Comparison of ENCODE assay signal across 8 cellular contexts in genomic region chr10:125084191-125085186, GRCh38.
DNase-seq lines count a peak whose midpoint lies in the region; ATAC-seq and TF ChIP-seq lines count a peak whose summit lies in the region.

No MANE protein-coding gene starts in this region.

- H3K4me3 Mint-ChIP-seq in activated CD8-positive, alpha-beta memory T cell treated with anti-CD3 and anti-CD28 coated beads, Interleukin-2, amount 10 ng/mL, durations not matched to agents 7 days and 5 days: no peak overlapping the region

- no peak for ATAC-seq in GM18498 (IDR thresholded peaks at IDR 0.05; ENCODE audit: unreplicated experiment)
- ATAC-seq in activated CD8-positive, alpha-beta memory T cell treated with anti-CD3 and anti-CD28 coated beads, Interleukin-2, amount 10 ng/mL, durations not matched to agents 7 days and 5 days: no peak

- TF ChIP-seq CTCF in liver (IDR thresholded peaks at IDR 0.05; ENCODE audit: low read depth, low read length, missing input control): no peak

- H3K27ac Mint-ChIP-seq in activated CD8-positive, alpha-beta memory T cell treated with anti-CD3 and anti-CD28 coated beads, Interleukin-2, amount 10 ng/mL, durations not matched to agents 7 days and 5 days: no peak overlapping the region

- no peaks in the 10 kb centered on the region for H3K9me3 Mint-ChIP-seq in activated CD8-positive, alpha-beta memory T cell treated with anti-CD3 and anti-CD28 coated beads, Interleukin-2, amount 10 ng/mL, durations not matched to agents 7 days and 5 days (ENCODE audit: low read depth)

- no peaks in the 10 kb centered on the region for H3K27me3 ChIP-seq in MG63
- H3K27me3 ChIP-seq in liver (ENCODE audit: control insufficient read depth in 4 of 4, insufficient read depth in 4 of 4, low read length in 3 of 4): no peaks in the 10 kb centered on the region

- H3K27me3 Mint-ChIP-seq in activated CD8-positive, alpha-beta memory T cell treated with anti-CD3 and anti-CD28 coated beads, Interleukin-2, amount 10 ng/mL, durations not matched to agents 7 days and 5 days: peaks cover 3% of the 10 kb centered on the region

- CTCF ChIA-PET in activated CD8-positive, alpha-beta memory T cell treated with anti-CD3 and anti-CD28 coated beads, Interleukin-2, amount 10 ng/mL, durations not matched to agents 7 days and 5 days (lab: Charles Lee): interaction anchor here (1.1 to 1.2 kb wide), 2 partner anchors 37 to 91 kb away, joined by 3 read pairs; no protein-coding TSS in a partner anchor

- H3K36me3 Mint-ChIP-seq in activated CD8-positive, alpha-beta memory T cell treated with anti-CD3 and anti-CD28 coated beads, Interleukin-2, amount 10 ng/mL, durations not matched to agents 7 days and 5 days: no peaks in the 10 kb centered on the region

- H3K4me1 ChIP-seq in liver (ENCODE audit: control insufficient read depth in 4 of 4, insufficient read depth in 4 of 4, low read length in 3 of 4): peaks cover 8 to 18% (median 11%) of the 10 kb centered on the region in 4 donors

- H3K27ac ChIP-seq in liver (ENCODE audit: low read depth in 1 of 2, low read length in 2 of 2): peak overlapping the region; percentile 16 to 61

- TF ChIP-seq RAD21 in liver (IDR thresholded peaks at IDR 0.05): peak in 1 of 2 donors; percentile 33

- 57% methylated on average over 28 of the region's 28 CpGs for WGBS in liver

- H3K36me3 ChIP-seq in MG63 (peaks cover 49% of the 10 kb centered on the region), liver (ENCODE audit: control insufficient read depth in 4 of 4, insufficient read depth in 3 of 4, low read depth in 1 of 4, low read length in 3 of 4) (no peaks in the 10 kb centered on the region)

- no peaks in the 10 kb centered on the region for H3K4me1 Mint-ChIP-seq in activated CD8-positive, alpha-beta memory T cell treated with anti-CD3 and anti-CD28 coated beads, Interleukin-2, amount 10 ng/mL, durations not matched to agents 7 days and 5 days

- H3K4me3 ChIP-seq in MG63: no peak overlapping the region
- H3K4me3 ChIP-seq in liver (ENCODE audit: low read depth in 1 of 3, low read length in 3 of 3): no peak overlapping the region

- DNase-seq in 8988T (peak; percentile 95), MG63 (peak; percentile 90), cerebellum (ENCODE audit: low spot score) (peak; percentile 46), GDM1 (lab: John Stamatoyannopoulos, UW) (no peak)
- no peak for DNase-seq in activated CD4-positive, alpha-beta T cell treated with anti-CD3 and anti-CD28 coated beads for 1 hour
- no peak for DNase-seq in activated CD8-positive, alpha-beta memory T cell treated with anti-CD3 and anti-CD28 coated beads, Interleukin-2, amount 10 ng/mL, durations not matched to agents 7 days and 5 days

- H3K9me3 ChIP-seq in MG63 (no peaks in the 10 kb centered on the region), liver (ENCODE audit: control insufficient read depth in 4 of 4, low read length in 3 of 4) (no peaks in the 10 kb centered on the region)

- no peak overlapping the region for H3K9ac ChIP-seq in liver (ENCODE audit: low read depth in 1 of 2, low read length in 2 of 2)

TF ChIP-seq in liver, 16 proteins besides CTCF, POLR2A, EP300 and RAD21:
- TF ChIP-seq YY1 (IDR thresholded peaks at IDR 0.05) (peak; percentile 65), RXRA (IDR thresholded peaks at IDR 0.05) (peak; percentile 52 to 88), REST (IDR thresholded peaks at IDR 0.05) (no peak), HNF4A (conservative IDR thresholded peaks at IDR 0.05) (peak; percentile 54 to 79), EGR1 (IDR thresholded peaks at IDR 0.05; ENCODE audit: low read depth in 2 of 2) (no peak), TAF1 (conservative IDR thresholded peaks at IDR 0.05) (no peak), FOXA2 (IDR thresholded peaks at IDR 0.05) (no peak), GABPA (IDR thresholded peaks at IDR 0.05 in 1 of 2, conservative IDR thresholded peaks at IDR 0.05 in 1 of 2) (no peak), JUND (IDR thresholded peaks at IDR 0.05) (peak in 1 of 2 donors; percentile 60), SP1 (IDR thresholded peaks at IDR 0.05) (peak; percentile 77)
- TF ChIP-seq, protein P1, sequence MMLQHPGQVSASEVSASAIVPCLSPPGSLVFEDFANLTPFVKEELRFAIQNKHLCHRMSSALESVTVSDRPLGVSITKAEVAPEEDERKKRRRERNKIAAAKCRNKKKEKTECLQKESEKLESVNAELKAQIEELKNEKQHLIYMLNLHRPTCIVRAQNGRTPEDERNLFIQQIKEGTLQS (IDR thresholded peaks at IDR 0.05): no peak
- TF ChIP-seq, protein P2, sequence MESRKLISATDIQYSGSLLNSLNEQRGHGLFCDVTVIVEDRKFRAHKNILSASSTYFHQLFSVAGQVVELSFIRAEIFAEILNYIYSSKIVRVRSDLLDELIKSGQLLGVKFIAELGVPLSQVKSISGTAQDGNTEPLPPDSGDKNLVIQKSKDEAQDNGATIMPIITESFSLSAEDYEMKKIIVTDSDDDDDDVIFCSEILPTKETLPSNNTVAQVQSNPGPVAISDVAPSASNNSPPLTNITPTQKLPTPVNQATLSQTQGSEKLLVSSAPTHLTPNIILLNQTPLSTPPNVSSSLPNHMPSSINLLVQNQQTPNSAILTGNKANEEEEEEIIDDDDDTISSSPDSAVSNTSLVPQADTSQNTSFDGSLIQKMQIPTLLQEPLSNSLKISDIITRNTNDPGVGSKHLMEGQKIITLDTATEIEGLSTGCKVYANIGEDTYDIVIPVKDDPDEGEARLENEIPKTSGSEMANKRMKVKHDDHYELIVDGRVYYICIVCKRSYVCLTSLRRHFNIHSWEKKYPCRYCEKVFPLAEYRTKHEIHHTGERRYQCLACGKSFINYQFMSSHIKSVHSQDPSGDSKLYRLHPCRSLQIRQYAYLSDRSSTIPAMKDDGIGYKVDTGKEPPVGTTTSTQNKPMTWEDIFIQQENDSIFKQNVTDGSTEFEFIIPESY (IDR thresholded peaks at IDR 0.05): peak; percentile 48
- TF ChIP-seq, protein P3, sequence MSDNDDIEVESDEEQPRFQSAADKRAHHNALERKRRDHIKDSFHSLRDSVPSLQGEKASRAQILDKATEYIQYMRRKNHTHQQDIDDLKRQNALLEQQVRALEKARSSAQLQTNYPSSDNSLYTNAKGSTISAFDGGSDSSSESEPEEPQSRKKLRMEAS (IDR thresholded peaks at IDR 0.05): peak; percentile 86

Comparison
In these comparisons a context has a peak if more than half of its experiments do, and no peak if none do; other contexts are left out.
1. DNase-seq: peak in 8988T (single experiment), MG63 (single experiment) and cerebellum (single experiment); none in activated CD4-positive, alpha-beta T cell treated with anti-CD3 and anti-CD28 coated beads for 1 hour (single experiment), GDM1 (single experiment) and activated CD8-positive, alpha-beta memory T cell treated with anti-CD3 and anti-CD28 coated beads, Interleukin-2, amount 10 ng/mL, durations not matched to agents 7 days and 5 days (single experiment).